Comparison of ENCODE assay signal across 28 cellular contexts in genomic region chr7:157679607-157680006, GRCh38.
DNase-seq lines count a peak whose midpoint lies in the region; ATAC-seq and TF ChIP-seq lines count a peak whose summit lies in the region.
"Had no signal": no experiment of that assay in that cellular context is flagged by ENCODE, and none has a peak within 500 bp of the region (broad histone marks: within the 10 kb centered on the region; RNA-seq: fewer than 3 reads in every experiment).

No MANE protein-coding gene starts in this region.

- no peak overlapping the region for H3K4me3 Mint-ChIP-seq in activated naive CD8-positive, alpha-beta T cell treated with anti-CD3 and anti-CD28 coated beads, Interleukin-2, amount 50 U/mL, for 24 hours

- peaks cover 8 to 100% (median 57%) of the 10 kb centered on the region in 7 donors for H3K27me3 ChIP-seq in spleen (replicated peaks in 1 of 7)

- no peak overlapping the region for H3K27ac ChIP-seq in HEK293 (ENCODE audit: extremely low read depth, low read depth, low read length)
- H3K27ac ChIP-seq in coronary artery = no peak overlapping the region
- no peak overlapping the region for H3K27ac ChIP-seq in spleen
- H3K27ac ChIP-seq: adrenal gland, C4-2B, epithelial cell of prostate, neutrophil, transverse colon had no signal

- ATAC-seq in HG03460 (IDR thresholded peaks at IDR 0.05; ENCODE audit: unreplicated experiment) = no peak
- ATAC-seq in activated naive CD8-positive, alpha-beta T cell treated with anti-CD3 and anti-CD28 coated beads, Interleukin-2, amount 50 U/mL, for 24 hours = no peak
- ATAC-seq: sciatic nerve had no signal

- H3K27me3 Mint-ChIP-seq in activated naive CD8-positive, alpha-beta T cell treated with anti-CD3 and anti-CD28 coated beads, Interleukin-2, amount 50 U/mL, for 24 hours = peaks cover 79% of the 10 kb centered on the region

- no peaks in the 10 kb centered on the region for H3K9me3 Mint-ChIP-seq in activated naive CD8-positive, alpha-beta T cell treated with anti-CD3 and anti-CD28 coated beads, Interleukin-2, amount 50 U/mL, for 24 hours

- H3K4me1 ChIP-seq in HEK293 (ENCODE audit: control insufficient read depth, insufficient read depth, low read length) = no peaks in the 10 kb centered on the region
- peaks cover 0 to 12% (median 5%) of the 10 kb centered on the region in 6 donors for H3K4me1 ChIP-seq in spleen
- H3K4me1 ChIP-seq: Caco-2 had no signal

- CTCF ChIA-PET in HEK293 (lab: Yijun Ruan, JAX) = no interaction called here

- H3K36me3 ChIP-seq in HEK293 (ENCODE audit: control insufficient read depth in 2 of 2, insufficient read depth in 1 of 2, low read length in 2 of 2) = no peaks in the 10 kb centered on the region
- H3K36me3 ChIP-seq in spleen = no peaks in the 10 kb centered on the region
- H3K36me3 ChIP-seq: adrenal gland, neutrophil, transverse colon had no signal

- WGBS in spleen, 5 donors = 56 to 73% (median 65%) methylated on average over 9 of the region's 9 CpGs

- intact Hi-C loops in spleen (cut with DNase I; ENCODE audit: low total_unique reads) = no loop called here

- H3K4me1 Mint-ChIP-seq in activated naive CD8-positive, alpha-beta T cell treated with anti-CD3 and anti-CD28 coated beads, Interleukin-2, amount 50 U/mL, for 24 hours = peaks cover 3% of the 10 kb centered on the region

- POLR2A ChIA-PET in HEK293 (lab: Yijun Ruan, JAX) = no interaction called here

- H3K36me3 Mint-ChIP-seq in activated naive CD8-positive, alpha-beta T cell treated with anti-CD3 and anti-CD28 coated beads, Interleukin-2, amount 50 U/mL, for 24 hours (ENCODE audit: low read depth) = no peaks in the 10 kb centered on the region

- peak; percentile 52 for DNase-seq in activated CD8-positive, alpha-beta memory T cell treated with anti-CD3 and anti-CD28 coated beads for 24 hours
- DNase-seq in activated CD8-positive, alpha-beta memory T cell treated with anti-CD3 and anti-CD28 coated beads, Interleukin-2, amount 50 U/mL, for 4 hours = no peak
- DNase-seq in coronary artery (ENCODE audit: low spot score) = peak; percentile 65
- peak; percentile 62 for DNase-seq in spleen
- DNase-seq in NCI-H82 (lab: John Stamatoyannopoulos, UW) = no peak
- DNase-seq in activated naive CD8-positive, alpha-beta T cell treated with anti-CD3 and anti-CD28 coated beads, Interleukin-2, amount 50 U/mL, for 24 hours = no peak
- DNase-seq: 8988T; activated CD4-positive, alpha-beta T cell treated with anti-CD3 and anti-CD28 coated beads for 4 hours; activated naive CD4-positive, alpha-beta T cell treated with Interleukin-2 at 50 U/mL for 16 hours; activated T-cell treated with anti-CD3 and anti-CD28 coated beads, Interleukin-2, amount 50 U/mL, for 48 hours; Caco-2; DMS53; effector CD8-positive, alpha-beta T cell; HCEC 1CT; IMR-90; NCI-H1694; NCI-H446 treated with DMSO at 0.1 percent for 48 hours; stimulated activated CD4-positive, alpha-beta T cell treated with anti-CD3 and anti-CD28 coated beads, Interleukin-4, amount 100 ng/mL, for 1 hour; T-helper 9 cell; transverse colon had no signal

- H3K4me3 ChIP-seq in HEK293 (ENCODE audit: low read depth, low read length) = no peak overlapping the region
- H3K4me3 ChIP-seq in coronary artery = no peak overlapping the region
- H3K4me3 ChIP-seq in spleen = no peak overlapping the region
- H3K4me3 ChIP-seq: adrenal gland, transverse colon had no signal

- H3K27ac Mint-ChIP-seq in activated naive CD8-positive, alpha-beta T cell treated with anti-CD3 and anti-CD28 coated beads, Interleukin-2, amount 50 U/mL, for 24 hours = no peak overlapping the region
- H3K27ac Mint-ChIP-seq: progenitor cell of endocrine pancreas had no signal

- no peak for TF ChIP-seq POLR2A in spleen (IDR thresholded peaks at IDR 0.05)

- H3K9me3 ChIP-seq in HEK293 (ENCODE audit: control insufficient read depth, insufficient read depth, low read depth, low read length) (no peaks in the 10 kb centered on the region), spleen (no peaks in the 10 kb centered on the region)
- H3K9me3 ChIP-seq: adrenal gland, Caco-2, neutrophil, transverse colon had no signal

- TF ChIP-seq CTCF in HEK293 (tag by site-specific recombination; IDR thresholded peaks at IDR 0.05) = no peak
- no peak for TF ChIP-seq CTCF in coronary artery (IDR thresholded peaks at IDR 0.05)
- no peak for TF ChIP-seq CTCF in spleen (IDR thresholded peaks at IDR 0.05 in 8 of 11, conservative IDR thresholded peaks at IDR 0.05 in 3 of 11)

TF ChIP-seq in HEK293, 187 proteins besides CTCF, POLR2A, EP300 and RAD21:
- TF ChIP-seq YY1 (tag by site-specific recombination; IDR thresholded peaks at IDR 0.05) = no peak
- no peak for TF ChIP-seq MZF1 (tag by site-specific recombination; IDR thresholded peaks at IDR 0.05; ENCODE audit: borderline replicate concordance)
- no peak for TF ChIP-seq ZNF610 (tag by site-specific recombination; IDR thresholded peaks at IDR 0.05; ENCODE audit: borderline replicate concordance)
- no peak for TF ChIP-seq PRDM10 (tag by site-specific recombination; IDR thresholded peaks at IDR 0.05)
- TF ChIP-seq ZNF324 (tag by site-specific recombination; IDR thresholded peaks at IDR 0.05) = no peak
- TF ChIP-seq ZIC2 (tag by site-specific recombination; IDR thresholded peaks at IDR 0.05) = peak; percentile 58
- TF ChIP-seq ZFP69B (tag by site-specific recombination; IDR thresholded peaks at IDR 0.05) = 0 out of 2 replicates have a peak, but pooled peaks have one; percentile 43
- peak; percentile 78 for TF ChIP-seq GLIS1 (tag by site-specific recombination; IDR thresholded peaks at IDR 0.05)
- TF ChIP-seq GLIS2 (tag by site-specific recombination; IDR thresholded peaks at IDR 0.05) = peak; percentile 35; the same call in 1 of the 2 replicates
- 0 out of 2 replicates have a peak, but pooled peaks have one; percentile 22 for TF ChIP-seq PATZ1 (tag by site-specific recombination; IDR thresholded peaks at IDR 0.05)
- TF ChIP-seq ZNF292 (tag by site-specific recombination; IDR thresholded peaks at IDR 0.05; ENCODE audit: borderline replicate concordance, low read depth) = no peak
- no peak for TF ChIP-seq ZNF350 (tag by site-specific recombination; IDR thresholded peaks at IDR 0.05)

Comparison
In these comparisons a context has a peak if more than half of its experiments do, and no peak if none do; other contexts are left out.
1. DNase-seq: peak in activated CD8-positive, alpha-beta memory T cell treated with anti-CD3 and anti-CD28 coated beads for 24 hours (single experiment), coronary artery (single experiment) and spleen (single experiment); none in activated CD8-positive, alpha-beta memory T cell treated with anti-CD3 and anti-CD28 coated beads, Interleukin-2, amount 50 U/mL, for 4 hours (single experiment), NCI-H82 (single experiment) and activated naive CD8-positive, alpha-beta T cell treated with anti-CD3 and anti-CD28 coated beads, Interleukin-2, amount 50 U/mL, for 24 hours (single experiment).